ENCODE assay signal across 22 cellular contexts in genomic region chr7:501526-501925, GRCh38.
"Had no signal": no experiment of that assay in that cellular context is flagged by ENCODE, and none has a peak within 500 bp of the region (broad histone marks: within the 10 kb centered on the region; RNA-seq: fewer than 3 reads in every experiment).

No MANE protein-coding gene starts in this region.

- H3K9me3 ChIP-seq: body of pancreas, thyroid gland had no signal

- H3K27ac ChIP-seq: cardiac muscle cell, parathyroid adenoma, thyroid gland, VCaP had no signal

- DNase-seq: activated CD4-positive, alpha-beta memory T cell treated with anti-CD3 and anti-CD28 coated beads, Interleukin-2, amount 10 ng/mL, durations not matched to agents 7 days and 5 days; activated CD4-positive, alpha-beta T cell treated with anti-CD3 and anti-CD28 coated beads, Interleukin-2, amount 10 ng/mL, durations not matched to agents 24 days and 14 days; activated effector memory CD4-positive, alpha-beta T cell treated with anti-CD3 and anti-CD28 coated beads, Interleukin-2, amount 50 U/mL, for 16 hours; activated naive CD4-positive, alpha-beta T cell treated with anti-CD3 and anti-CD28 coated beads, Interleukin-2, amount 10 ng/mL, durations not matched to agents 7 days and 5 days; activated naive CD8-positive, alpha-beta T cell treated with anti-CD3 and anti-CD28 coated beads, Interleukin-2, amount 50 U/mL, for 24 hours; dermis blood vessel endothelial cell; effector memory CD4-positive, alpha-beta T cell; foreskin melanocyte; immature natural killer cell; kidney glomerular epithelial cell; mesenchymal stem cell; nephron progenitor cell; stimulated activated CD4-positive, alpha-beta T cell treated with anti-CD3 and anti-CD28 coated beads, Interleukin-4, amount 100 ng/mL, for 24 hours; stimulated activated naive CD4-positive, alpha-beta T cell treated with Interleukin-2 at 50 U/mL for 16 hours; T-cell; thyroid gland had no signal

- H3K4me1 ChIP-seq: parathyroid adenoma, thyroid gland had no signal

- H3K4me3 ChIP-seq: body of pancreas, cardiac muscle cell, hepatocyte, thyroid gland had no signal

- ATAC-seq: activated CD4-positive, CD25-positive, alpha-beta regulatory T cell treated with anti-CD3 and anti-CD28 coated beads, Interleukin-2, amount 50 U/mL, for 24 hours; activated naive CD8-positive, alpha-beta T cell treated with anti-CD3 and anti-CD28 coated beads, Interleukin-2, amount 50 U/mL, for 24 hours; body of pancreas; T-cell had no signal

- H3K27me3 ChIP-seq: body of pancreas, cardiac muscle cell, hepatocyte, thyroid gland had no signal
